In genomic region chr12:47818382-47818700, GRCh38 we compare ENCODE assay signal across 2 cellular contexts.
TF ChIP-seq lines count a peak whose summit lies in the region.

No MANE protein-coding gene starts in this region.

TF ChIP-seq in SK-N-SH, 30 proteins besides CTCF, POLR2A, EP300 and RAD21 (continued from another document):
- TF ChIP-seq GABPA (IDR thresholded peaks at IDR 0.05; ENCODE audit: low read depth) (no peak), FOXJ3 (CRISPR knock-in tag; IDR thresholded peaks at IDR 0.05) (no peak), POLR2AphosphoS5 (IDR thresholded peaks at IDR 0.05; ENCODE audit: low read depth, low read length) (no peak), MXI1 (IDR thresholded peaks at IDR 0.05; ENCODE audit: low read depth, low read length) (no peak)
TF ChIP-seq in SK-N-SH: peak in this region for 0.

TF ChIP-seq in SK-N-SH treated with all-trans-retinoic acid at 6 μM for 48 hours, 23 proteins besides CTCF, POLR2A, EP300 and RAD21 (continued from another document):
- TF ChIP-seq, protein P1, sequence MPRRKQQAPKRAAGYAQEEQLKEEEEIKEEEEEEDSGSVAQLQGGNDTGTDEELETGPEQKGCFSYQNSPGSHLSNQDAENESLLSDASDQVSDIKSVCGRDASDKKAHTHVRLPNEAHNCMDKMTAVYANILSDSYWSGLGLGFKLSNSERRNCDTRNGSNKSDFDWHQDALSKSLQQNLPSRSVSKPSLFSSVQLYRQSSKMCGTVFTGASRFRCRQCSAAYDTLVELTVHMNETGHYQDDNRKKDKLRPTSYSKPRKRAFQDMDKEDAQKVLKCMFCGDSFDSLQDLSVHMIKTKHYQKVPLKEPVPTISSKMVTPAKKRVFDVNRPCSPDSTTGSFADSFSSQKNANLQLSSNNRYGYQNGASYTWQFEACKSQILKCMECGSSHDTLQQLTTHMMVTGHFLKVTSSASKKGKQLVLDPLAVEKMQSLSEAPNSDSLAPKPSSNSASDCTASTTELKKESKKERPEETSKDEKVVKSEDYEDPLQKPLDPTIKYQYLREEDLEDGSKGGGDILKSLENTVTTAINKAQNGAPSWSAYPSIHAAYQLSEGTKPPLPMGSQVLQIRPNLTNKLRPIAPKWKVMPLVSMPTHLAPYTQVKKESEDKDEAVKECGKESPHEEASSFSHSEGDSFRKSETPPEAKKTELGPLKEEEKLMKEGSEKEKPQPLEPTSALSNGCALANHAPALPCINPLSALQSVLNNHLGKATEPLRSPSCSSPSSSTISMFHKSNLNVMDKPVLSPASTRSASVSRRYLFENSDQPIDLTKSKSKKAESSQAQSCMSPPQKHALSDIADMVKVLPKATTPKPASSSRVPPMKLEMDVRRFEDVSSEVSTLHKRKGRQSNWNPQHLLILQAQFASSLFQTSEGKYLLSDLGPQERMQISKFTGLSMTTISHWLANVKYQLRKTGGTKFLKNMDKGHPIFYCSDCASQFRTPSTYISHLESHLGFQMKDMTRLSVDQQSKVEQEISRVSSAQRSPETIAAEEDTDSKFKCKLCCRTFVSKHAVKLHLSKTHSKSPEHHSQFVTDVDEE (CRISPR knock-in tag; IDR thresholded peaks at IDR 0.05), result no peak
- TF ChIP-seq OSR1 (CRISPR knock-in tag; IDR thresholded peaks at IDR 0.05) (no peak), ZFP30 (CRISPR knock-in tag; IDR thresholded peaks at IDR 0.05) (no peak), SNAI2 (CRISPR knock-in tag; IDR thresholded peaks at IDR 0.05) (no peak), ISL1 (CRISPR knock-in tag; IDR thresholded peaks at IDR 0.05) (no peak), TCF4 (CRISPR knock-in tag; IDR thresholded peaks at IDR 0.05; ENCODE audit: borderline replicate concordance) (no peak), POU6F1 (CRISPR knock-in tag; IDR thresholded peaks at IDR 0.05; ENCODE audit: borderline replicate concordance, low read depth) (no peak), TOX (CRISPR knock-in tag; IDR thresholded peaks at IDR 0.05; ENCODE audit: borderline replicate concordance) (no peak)
- TF ChIP-seq, protein P2, sequence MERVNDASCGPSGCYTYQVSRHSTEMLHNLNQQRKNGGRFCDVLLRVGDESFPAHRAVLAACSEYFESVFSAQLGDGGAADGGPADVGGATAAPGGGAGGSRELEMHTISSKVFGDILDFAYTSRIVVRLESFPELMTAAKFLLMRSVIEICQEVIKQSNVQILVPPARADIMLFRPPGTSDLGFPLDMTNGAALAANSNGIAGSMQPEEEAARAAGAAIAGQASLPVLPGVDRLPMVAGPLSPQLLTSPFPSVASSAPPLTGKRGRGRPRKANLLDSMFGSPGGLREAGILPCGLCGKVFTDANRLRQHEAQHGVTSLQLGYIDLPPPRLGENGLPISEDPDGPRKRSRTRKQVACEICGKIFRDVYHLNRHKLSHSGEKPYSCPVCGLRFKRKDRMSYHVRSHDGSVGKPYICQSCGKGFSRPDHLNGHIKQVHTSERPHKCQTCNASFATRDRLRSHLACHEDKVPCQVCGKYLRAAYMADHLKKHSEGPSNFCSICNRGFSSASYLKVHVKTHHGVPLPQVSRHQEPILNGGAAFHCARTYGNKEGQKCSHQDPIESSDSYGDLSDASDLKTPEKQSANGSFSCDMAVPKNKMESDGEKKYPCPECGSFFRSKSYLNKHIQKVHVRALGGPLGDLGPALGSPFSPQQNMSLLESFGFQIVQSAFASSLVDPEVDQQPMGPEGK (CRISPR knock-in tag; IDR thresholded peaks at IDR 0.05; ENCODE audit: borderline replicate concordance), result no peak
- TF ChIP-seq, protein P3, sequence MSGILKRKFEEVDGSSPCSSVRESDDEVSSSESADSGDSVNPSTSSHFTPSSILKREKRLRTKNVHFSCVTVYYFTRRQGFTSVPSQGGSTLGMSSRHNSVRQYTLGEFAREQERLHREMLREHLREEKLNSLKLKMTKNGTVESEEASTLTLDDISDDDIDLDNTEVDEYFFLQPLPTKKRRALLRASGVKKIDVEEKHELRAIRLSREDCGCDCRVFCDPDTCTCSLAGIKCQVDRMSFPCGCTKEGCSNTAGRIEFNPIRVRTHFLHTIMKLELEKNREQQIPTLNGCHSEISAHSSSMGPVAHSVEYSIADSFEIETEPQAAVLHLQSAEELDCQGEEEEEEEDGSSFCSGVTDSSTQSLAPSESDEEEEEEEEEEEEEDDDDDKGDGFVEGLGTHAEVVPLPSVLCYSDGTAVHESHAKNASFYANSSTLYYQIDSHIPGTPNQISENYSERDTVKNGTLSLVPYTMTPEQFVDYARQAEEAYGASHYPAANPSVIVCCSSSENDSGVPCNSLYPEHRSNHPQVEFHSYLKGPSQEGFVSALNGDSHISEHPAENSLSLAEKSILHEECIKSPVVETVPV (CRISPR knock-in tag; IDR thresholded peaks at IDR 0.05), result no peak
